Comparison of ENCODE assay signal across 8 cellular contexts in the genomic region with DNA sequence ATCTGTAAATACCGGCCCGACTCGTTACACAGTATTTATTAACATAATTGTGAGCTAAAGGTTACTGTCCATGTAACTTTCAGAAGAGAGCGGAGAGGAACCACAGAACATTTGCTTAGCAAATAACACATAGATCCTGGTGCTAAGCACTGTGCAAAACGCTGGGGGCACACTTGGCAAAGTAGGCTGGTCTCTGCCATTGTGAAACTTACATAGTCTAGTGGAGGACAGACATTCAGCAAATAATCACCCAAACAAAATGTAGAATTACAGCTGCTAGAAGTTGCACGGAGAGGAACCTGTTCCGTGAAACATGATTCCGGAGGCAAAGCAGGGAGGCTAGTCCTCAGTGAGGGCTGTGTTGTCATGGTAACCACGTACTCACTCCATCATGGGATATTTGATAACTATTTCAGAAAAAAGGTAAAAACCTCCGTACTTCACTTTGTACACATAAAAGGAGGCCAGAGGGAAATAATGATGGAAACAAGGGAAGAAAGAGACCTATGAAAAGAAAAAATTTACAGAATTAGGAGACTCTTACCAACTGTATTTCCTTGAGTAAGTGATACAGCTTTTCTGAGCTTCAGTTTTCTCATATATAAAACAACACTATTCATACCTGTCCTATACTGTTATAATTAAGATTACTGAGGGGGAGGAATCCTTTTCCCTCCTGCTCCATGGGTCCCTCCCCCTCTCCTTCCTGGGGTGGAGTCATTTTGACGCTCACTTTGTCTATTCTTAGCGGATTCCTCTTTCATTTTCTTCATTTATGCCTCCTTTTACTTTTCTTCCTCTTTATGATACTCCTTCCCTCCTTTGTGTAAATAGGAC. TPM values are rescaled to one million over a fixed set of nuclear protein-coding genes. Genes with fewer than 3 reads are reported as not detected.
DNase-seq lines count a peak whose midpoint lies in the region; ATAC-seq, FAIRE-seq and TF ChIP-seq lines count a peak whose summit lies in the region.

No MANE protein-coding gene starts in this region.

- H3K4me2 ChIP-seq in A549, result peak overlapping the region; percentile 83

- H3K27ac Mint-ChIP-seq in activated CD4-positive, alpha-beta T cell treated with anti-CD3 and anti-CD28 coated beads for 36 hours, result peak overlapping the region; percentile 88
- H3K27ac Mint-ChIP-seq in natural killer cell, result peak overlapping the region; percentile 82 to 98

- peak overlapping the region; percentile 86 for H3K4me3 Mint-ChIP-seq in activated CD4-positive, alpha-beta T cell treated with anti-CD3 and anti-CD28 coated beads for 36 hours
- H3K4me3 Mint-ChIP-seq in natural killer cell, result peak overlapping the region; percentile 97

- intact Hi-C loops in activated CD4-positive, alpha-beta T cell treated with anti-CD3 and anti-CD28 coated beads for 36 hours (cut with DNase I, micrococcal nuclease), result loop anchor here (1.0 to 5.0 kb wide), 7 partner anchors 20 to 1430 kb away; a partner anchor contains a TSS
- intact Hi-C loops in esophagus squamous epithelium (cut with DNase I) (no loop called here), natural killer cell (cut with micrococcal nuclease) (loop anchor here (1.0 to 10.0 kb wide), 6 partner anchors 20 to 812 kb away; no protein-coding TSS in a partner anchor), uterus (cut with DNase I; ENCODE audit: low total_unique reads) (no loop called here)

- FAIRE-seq in A549 (lab: Jason Lieb, UNC), result no peak

- 13% methylated on average over 9 of the region's 12 CpGs for WGBS in A549 (ENCODE audit: missing lambda C conversion rate)
- WGBS in esophagus squamous epithelium, 2 donors, result 27 to 29% methylated on average over 9 to 12 of the region's 12 CpGs

- 0 out of 3 replicates have a peak, but pooled peaks cover 5% of the 10 kb centered on the region for H3K4me1 ChIP-seq in A549
- H3K4me1 ChIP-seq in esophagus squamous epithelium, result peaks cover 15 to 64% (median 21%) of the 10 kb centered on the region in 3 donors
- no peaks in the 10 kb centered on the region for H3K4me1 ChIP-seq in uterus

- peak overlapping the region; percentile 54 for H3K4me3 ChIP-seq in A549
- H3K4me3 ChIP-seq in esophagus squamous epithelium, result peak overlapping the region; percentile 75 to 89 (median 85)
- H3K4me3 ChIP-seq in uterus, result peak overlapping the region; percentile 66 to 69

- H3K36me3 Mint-ChIP-seq in activated CD4-positive, alpha-beta T cell treated with anti-CD3 and anti-CD28 coated beads for 36 hours (ENCODE audit: low read depth), result no peaks in the 10 kb centered on the region
- H3K36me3 Mint-ChIP-seq in natural killer cell, result no peaks in the 10 kb centered on the region

- no peak for TF ChIP-seq CTCF in A549 (IDR thresholded peaks at IDR 0.05)
- no peak for TF ChIP-seq CTCF in GM13976 (IDR thresholded peaks at IDR 0.05; ENCODE audit: borderline replicate concordance, control extremely low read depth, extremely low read depth, insufficient read depth, missing control alignments)
- TF ChIP-seq CTCF in esophagus squamous epithelium (IDR thresholded peaks at IDR 0.05), result peak in 3 of 6 experiments; percentile 14 to 26 (median 21)
- TF ChIP-seq CTCF in natural killer cell (IDR thresholded peaks at IDR 0.05), result peak; percentile 33
- peak in 2 of 4 experiments; percentile 8 to 11 for TF ChIP-seq CTCF in uterus (IDR thresholded peaks at IDR 0.05)

- no peak for TF ChIP-seq RAD21 in A549 (conservative IDR thresholded peaks at IDR 0.05 in 1 of 2, IDR thresholded peaks at IDR 0.05 in 1 of 2)

- TF ChIP-seq EP300 in A549 (IDR thresholded peaks at IDR 0.05), result no peak

- ATAC-seq in A549 (peak; percentile 73 to 79), HG02870 (IDR thresholded peaks at IDR 0.05; ENCODE audit: unreplicated experiment) (peak; percentile 49), natural killer cell (peak; percentile 58 to 76 (median 58))
- ATAC-seq in activated CD4-positive, alpha-beta T cell treated with anti-CD3 and anti-CD28 coated beads for 36 hours, result peak; percentile 53

- POLR2A ChIA-PET in A549 (lab: Yijun Ruan, JAX), result no interaction called here
- POLR2A ChIA-PET in activated CD4-positive, alpha-beta T cell treated with anti-CD3 and anti-CD28 coated beads for 36 hours (lab: Charles Lee), result interaction anchor here (0.6 to 1.4 kb wide), 5 partner anchors 21 to 180 kb away, joined by 3 to 5 read pairs (median 3); no protein-coding TSS in a partner anchor

- H3K4me1 Mint-ChIP-seq in activated CD4-positive, alpha-beta T cell treated with anti-CD3 and anti-CD28 coated beads for 36 hours, result peaks cover 32% of the 10 kb centered on the region
- peaks cover 42 to 46% of the 10 kb centered on the region in 2 donors for H3K4me1 Mint-ChIP-seq in natural killer cell

- H3K9me3 Mint-ChIP-seq in activated CD4-positive, alpha-beta T cell treated with anti-CD3 and anti-CD28 coated beads for 36 hours (ENCODE audit: low read depth), result no peaks in the 10 kb centered on the region
- no peaks in the 10 kb centered on the region for H3K9me3 Mint-ChIP-seq in natural killer cell

- TF ChIP-seq POLR2A in A549 (IDR thresholded peaks at IDR 0.05; ENCODE audit: low read length) (no peak), esophagus squamous epithelium (IDR thresholded peaks at IDR 0.05) (no peak), uterus (IDR thresholded peaks at IDR 0.05) (no peak)

- H3K9me3 ChIP-seq in A549, result no peaks in the 10 kb centered on the region
- H3K9me3 ChIP-seq in esophagus squamous epithelium, result no peaks in the 10 kb centered on the region
- no peaks in the 10 kb centered on the region for H3K9me3 ChIP-seq in uterus

- no peaks in the 10 kb centered on the region for H3K36me3 ChIP-seq in esophagus squamous epithelium
- no peaks in the 10 kb centered on the region for H3K36me3 ChIP-seq in uterus

- CTCF ChIA-PET in A549 (lab: Yijun Ruan, JAX), result interaction anchor here (0.6 to 0.8 kb wide), 2 partner anchors 47 to 451 kb away, joined by 3 read pairs; no protein-coding TSS in a partner anchor
- CTCF ChIA-PET in activated CD4-positive, alpha-beta T cell treated with anti-CD3 and anti-CD28 coated beads for 36 hours (lab: Charles Lee), result interaction anchor here (0.7 to 1.2 kb wide), 5 partner anchors 19 to 374 kb away, joined by 3 to 5 read pairs (median 3); no protein-coding TSS in a partner anchor

- H3K27me3 ChIP-seq in esophagus squamous epithelium (no peaks in the 10 kb centered on the region), uterus (no peaks in the 10 kb centered on the region)

- in situ Hi-C loops in GM13976 (cut with MboI; ENCODE audit: low sequenced_read_pairs, unreplicated experiment), result loop anchor here (10.0 kb wide), 1 partner anchor 372 kb away; no protein-coding TSS in a partner anchor

- no peaks in the 10 kb centered on the region for H3K27me3 Mint-ChIP-seq in activated CD4-positive, alpha-beta T cell treated with anti-CD3 and anti-CD28 coated beads for 36 hours
- H3K27me3 Mint-ChIP-seq in natural killer cell (ENCODE audit: low read depth in 2 of 2), result no peaks in the 10 kb centered on the region

- H3K27ac ChIP-seq in A549 (no peak overlapping the region), esophagus squamous epithelium (peak overlapping the region; percentile 91 to 97 (median 96)), uterus (peak overlapping the region; percentile 72 to 78)

- DNase-seq in A549 (ENCODE audit: low read depth in 1 of 2, low spot score in 1 of 2) (peak; percentile 14 to 28), GM13976 (ENCODE audit: low spot score) (peak; percentile 41), NCI-H2029 (lab: John Stamatoyannopoulos, UW) (peak; percentile 81), esophagus squamous epithelium (lab: John Stamatoyannopoulos, UW) (peak; percentile 59), natural killer cell (no peak), uterus (peak in 1 of 2 donors; percentile 26)
- DNase-seq in activated CD4-positive, alpha-beta T cell treated with anti-CD3 and anti-CD28 coated beads for 36 hours, result peak; percentile 56

TF ChIP-seq in A549, 52 proteins besides CTCF, POLR2A, EP300 and RAD21:
- TF ChIP-seq MYC (IDR thresholded peaks at IDR 0.05; ENCODE audit: borderline replicate concordance, low read length) (no peak), JUN (IDR thresholded peaks at IDR 0.05) (no peak), JUNB (IDR thresholded peaks at IDR 0.05) (no peak), RNF2 (IDR thresholded peaks at IDR 0.05; ENCODE audit: borderline replicate concordance, low read depth) (no peak), FOSL2 (IDR thresholded peaks at IDR 0.05) (no peak), FOSL2 (CRISPR knock-in tag; IDR thresholded peaks at IDR 0.05) (no peak), RFX5 (IDR thresholded peaks at IDR 0.05) (no peak)
- TF ChIP-seq, protein P1, sequence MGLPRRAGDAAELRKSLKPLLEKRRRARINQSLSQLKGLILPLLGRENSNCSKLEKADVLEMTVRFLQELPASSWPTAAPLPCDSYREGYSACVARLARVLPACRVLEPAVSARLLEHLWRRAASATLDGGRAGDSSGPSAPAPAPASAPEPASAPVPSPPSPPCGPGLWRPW (IDR thresholded peaks at IDR 0.05), result no peak

RNA-seq across cellular contexts. Expression of a gene that starts 0.8 kb away (rescaled TPM):
- polyA plus RNA-seq in A549 (2011; rRNA removed) (0.16 and 0.24 TPM in 2 replicates), A549 (2017; fragmentation: RNase III; extraction: RNeasy Plus Mini Kit Qiagen cat#74134 plus additional on column Dnase treatment) (not detected in 3 replicates)
- polyA plus RNA-seq in A549 (2012; cell fraction: cytosol; rRNA removed), result 0.03 TPM in 1 of 2 replicates, not detected in the other
- polyA plus RNA-seq in A549 (2012; cell fraction: nucleus; rRNA removed), result 0.02 TPM in 1 of 2 replicates, not detected in the other
- polyA minus RNA-seq in A549 (2011; rRNA and poly(A)+ RNA removed), result 0.19 and 0.21 TPM in 2 replicates
- total RNA-seq in activated CD4-positive, alpha-beta T cell treated with anti-CD3 and anti-CD28 coated beads for 36 hours, result 1 to 10 TPM; 3.4 to 4.0 TPM
- total RNA-seq in esophagus squamous epithelium (10 to 100 TPM in 3 of 4 donors, 1 to 10 TPM in 1; 9.1 to 18.9 (median 13.9) TPM), natural killer cell (100 to 1,000 TPM in 1 of 3 donors, 10 to 100 TPM in 2; 42.9 to 106 (median 90.8) TPM), uterus (10 to 100 TPM in 2 of 4 donors, 1 to 10 TPM in 1, under 1 TPM in 1; 0.77 to 25.9 (median 12.2) TPM)

Comparison
In these comparisons a context has a peak if more than half of its experiments do, and no peak if none do; other contexts are left out.
1. H3K27ac ChIP-seq: peak in esophagus squamous epithelium (4 of 4) and uterus (2 of 2); none in A549 (0 of 2).
2. intact Hi-C loops: an anchor here in activated CD4-positive, alpha-beta T cell treated with anti-CD3 and anti-CD28 coated beads for 36 hours (1.0 to 5.0 kb wide) and natural killer cell (1.0 to 10.0 kb wide); none called in esophagus squamous epithelium and uterus.
3. Peak in every context shown above with its lines, with median percentiles within 50 percentile points of each other: ATAC-seq and H3K4me3 ChIP-seq.